ENCODE assay signal across 17 cellular contexts in the genomic region with DNA sequence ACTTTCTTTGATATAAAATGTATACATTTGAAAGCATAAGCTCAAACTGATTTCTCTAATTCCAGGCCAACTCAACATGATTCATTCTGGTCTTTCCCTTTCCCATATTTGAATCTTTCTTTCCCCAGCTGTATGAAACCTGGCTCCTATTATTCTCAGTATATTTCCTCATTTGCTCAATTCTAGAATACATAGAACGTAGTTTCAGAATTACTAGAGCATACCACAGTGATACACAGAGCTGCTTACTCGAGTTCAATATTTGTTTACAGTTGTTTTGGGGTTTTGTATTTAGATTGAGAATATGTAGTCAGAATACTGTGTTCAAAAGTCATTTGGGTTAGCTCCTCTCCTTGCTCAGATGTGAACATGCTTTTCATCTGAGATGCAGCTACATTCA. TPM values are rescaled to one million over a fixed set of nuclear protein-coding genes. Genes with fewer than 3 reads are reported as not detected.
DNase-seq lines count a peak whose midpoint lies in the region; ATAC-seq and TF ChIP-seq lines count a peak whose summit lies in the region.
"Had no signal": no experiment of that assay in that cellular context is flagged by ENCODE, and none has a peak within 500 bp of the region (broad histone marks: within the 10 kb centered on the region; RNA-seq: fewer than 3 reads in every experiment).

No MANE protein-coding gene starts in this region.

- H3K4me3 ChIP-seq in esophagus squamous epithelium (no peak overlapping the region), upper lobe of left lung (no peak overlapping the region)
- H3K4me3 ChIP-seq: left lung, spleen had no signal

- H3K27me3 ChIP-seq in esophagus squamous epithelium (no peaks in the 10 kb centered on the region), upper lobe of left lung (no peaks in the 10 kb centered on the region)
- H3K27me3 ChIP-seq: left lung, spleen had no signal

- 58 to 59% methylated on average over 2 of the region's 2 CpGs for WGBS in esophagus squamous epithelium, 2 donors
- 69 to 88% methylated on average over 2 of the region's 2 CpGs for WGBS in upper lobe of left lung, 2 donors

- ATAC-seq in GM18861 (IDR thresholded peaks at IDR 0.05; ENCODE audit: unreplicated experiment) (peak; percentile 50), GM19463 (IDR thresholded peaks at IDR 0.05; ENCODE audit: unreplicated experiment) (peak; percentile 46), HG02870 (IDR thresholded peaks at IDR 0.05; ENCODE audit: unreplicated experiment) (peak; percentile 72), HG03558 (IDR thresholded peaks at IDR 0.05; ENCODE audit: extremely low read depth, unreplicated experiment) (peak; percentile 63), upper lobe of left lung (ENCODE audit: low FRiP score in 2 of 2) (no peak)
- ATAC-seq: CD8-positive, alpha-beta T cell; left lung had no signal

- H3K9me3 ChIP-seq in esophagus squamous epithelium = no peaks in the 10 kb centered on the region
- no peaks in the 10 kb centered on the region for H3K9me3 ChIP-seq in upper lobe of left lung
- H3K9me3 ChIP-seq: left lung, spleen had no signal

- no peak for DNase-seq in SW 1271 (lab: John Stamatoyannopoulos, UW)
- no peak for DNase-seq in stimulated activated CD4-positive, alpha-beta T cell treated with anti-CD3 and anti-CD28 coated beads, Interleukin-2, amount 100 ng/mL, for 24 hours
- DNase-seq in esophagus squamous epithelium (lab: John Stamatoyannopoulos, UW) = no peak
- DNase-seq in upper lobe of left lung = no peak
- DNase-seq: CD8-positive, alpha-beta T cell; endodermal cell; glutamatergic neuron; HCEC 1CT; Karpas-422; left lung; NCI-H2171 treated with DMSO at 0.1 percent for 48 hours; spleen; T1000 had no signal

- intact Hi-C loops in esophagus squamous epithelium (cut with DNase I) = no loop called here

- no peak for TF ChIP-seq EP300 in upper lobe of left lung (IDR thresholded peaks at IDR 0.05)

- TF ChIP-seq CTCF in esophagus squamous epithelium (IDR thresholded peaks at IDR 0.05) (no peak), upper lobe of left lung (IDR thresholded peaks at IDR 0.05) (no peak)

- H3K36me3 ChIP-seq in esophagus squamous epithelium (no peaks in the 10 kb centered on the region), upper lobe of left lung (no peaks in the 10 kb centered on the region)
- H3K36me3 ChIP-seq: left lung, spleen had no signal

- no peak overlapping the region for H3K27ac ChIP-seq in esophagus squamous epithelium
- no peak overlapping the region for H3K27ac ChIP-seq in upper lobe of left lung
- H3K27ac ChIP-seq: left lung, spleen had no signal

- no peaks in the 10 kb centered on the region for H3K4me1 ChIP-seq in esophagus squamous epithelium
- no peaks in the 10 kb centered on the region for H3K4me1 ChIP-seq in upper lobe of left lung
- H3K4me1 ChIP-seq: left lung, spleen had no signal

- TF ChIP-seq POLR2A in esophagus squamous epithelium (IDR thresholded peaks at IDR 0.05) (no peak), upper lobe of left lung (IDR thresholded peaks at IDR 0.05) (no peak)

RNA-seq across cellular contexts. Expression of gene TNFRSF11A, which starts 43.0 kb away (rescaled TPM):
- total RNA-seq in esophagus squamous epithelium (1 to 10 TPM; 1.9 to 5.6 (median 3.6) TPM), upper lobe of left lung (1 to 10 TPM; 1.7 to 5.9 (median 4.4) TPM)

Comparison
In these comparisons a context has a peak if more than half of its experiments do, and no peak if none do; other contexts are left out.
1. ATAC-seq: peak in GM18861 (single experiment), GM19463 (single experiment), HG02870 (single experiment) and HG03558 (single experiment); none in upper lobe of left lung (0 of 2).